ENCODE assay signal across 10 cellular contexts in the genomic region with DNA sequence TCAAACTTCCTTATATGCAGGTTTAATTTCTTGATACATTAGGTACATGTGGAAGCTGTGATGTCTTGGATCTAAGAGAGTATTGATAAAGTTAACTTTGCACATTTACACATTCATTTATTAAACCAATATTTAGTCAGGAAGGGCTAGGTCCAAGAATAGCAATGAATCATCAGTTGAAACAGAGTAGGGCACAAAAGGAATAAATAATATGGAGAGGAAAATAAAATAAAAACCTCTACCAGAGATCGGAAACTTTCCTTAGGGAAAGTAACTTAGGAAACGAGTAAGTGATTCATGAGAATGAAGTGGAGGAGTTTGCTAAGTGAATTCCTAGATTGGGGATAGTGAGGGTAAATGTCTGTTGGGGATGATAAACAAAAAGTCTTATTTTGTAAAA.
"Had no signal": no experiment of that assay in that cellular context is flagged by ENCODE, and none has a peak within 500 bp of the region (broad histone marks: within the 10 kb centered on the region; RNA-seq: fewer than 3 reads in every experiment).

No MANE protein-coding gene starts in this region.

- H3K4me2 ChIP-seq: smooth muscle cell had no signal

- H3K27ac Mint-ChIP-seq: dendritic cell treated with granulocyte-macrophage colony-stimulating factor and Interleukin-4, amounts not matched to agents 40 ng/mL and 50 ng/mL, for 4 days; naive thymus-derived CD4-positive, alpha-beta T cell; progenitor cell of endocrine pancreas had no signal

- H3K4me3 Mint-ChIP-seq: dendritic cell treated with granulocyte-macrophage colony-stimulating factor and Interleukin-4, amounts not matched to agents 40 ng/mL and 50 ng/mL, for 4 days; naive thymus-derived CD4-positive, alpha-beta T cell had no signal

- H3K27me3 ChIP-seq: ovary had no signal

- H3K36me3 Mint-ChIP-seq: naive thymus-derived CD4-positive, alpha-beta T cell had no signal

- H3K9me3 ChIP-seq: ovary had no signal

- FAIRE-seq: colon had no signal

- ATAC-seq: esophagus mucosa; naive thymus-derived CD4-positive, alpha-beta T cell; right cardiac atrium had no signal

- H3K4me3 ChIP-seq: ovary, smooth muscle cell had no signal

- H3K36me3 ChIP-seq: ovary had no signal

- H3K27me3 Mint-ChIP-seq: dendritic cell treated with granulocyte-macrophage colony-stimulating factor and Interleukin-4, amounts not matched to agents 40 ng/mL and 50 ng/mL, for 4 days; naive thymus-derived CD4-positive, alpha-beta T cell; progenitor cell of endocrine pancreas had no signal

- DNase-seq: naive thymus-derived CD4-positive, alpha-beta T cell; ovary; right cardiac atrium; stimulated activated CD4-positive, alpha-beta T cell treated with anti-CD3 and anti-CD28 coated beads, Interleukin-2, amount 100 ng/mL, for 48 hours; stimulated activated naive CD4-positive, alpha-beta T cell treated with Interleukin-2 at 50 U/mL for 16 hours had no signal

- H3K27ac ChIP-seq: ovary had no signal

- H3K4me1 Mint-ChIP-seq: naive thymus-derived CD4-positive, alpha-beta T cell had no signal
